17 cellular contexts compared by ENCODE assay signal in the genomic region with DNA sequence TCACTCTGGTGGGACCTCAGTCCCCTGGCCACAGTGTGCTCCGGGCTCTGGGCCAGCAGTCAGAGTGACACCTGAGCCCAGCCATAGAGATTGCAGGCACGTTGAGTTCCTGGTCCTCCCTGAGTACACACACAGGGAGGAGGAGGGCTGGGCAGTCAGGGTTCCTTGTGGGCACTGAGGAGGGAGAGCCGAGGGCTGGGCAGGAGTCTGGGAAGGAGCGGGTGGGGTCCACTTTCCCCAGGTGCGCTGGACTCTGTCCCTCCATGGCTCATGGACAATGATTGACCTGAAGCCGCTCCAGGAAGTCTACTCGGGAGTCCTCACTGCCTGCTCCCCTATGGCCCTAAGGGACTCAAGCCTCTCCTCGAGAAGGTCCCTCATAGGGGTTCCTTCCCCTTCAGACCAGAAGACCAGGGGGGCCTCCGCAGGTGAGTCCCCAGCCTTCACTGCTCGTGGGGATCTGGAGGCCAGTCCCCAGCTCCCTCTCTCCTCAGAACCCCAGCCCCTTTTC. TPM values are rescaled to one million over a fixed set of nuclear protein-coding genes. Genes with fewer than 3 reads are reported as not detected.
DNase-seq lines count a peak whose midpoint lies in the region; ATAC-seq, FAIRE-seq and TF ChIP-seq lines count a peak whose summit lies in the region.
"Had no signal": no experiment of that assay in that cellular context is flagged by ENCODE, and none has a peak within 500 bp of the region (broad histone marks: within the 10 kb centered on the region; RNA-seq: fewer than 3 reads in every experiment).

No MANE protein-coding gene starts in this region.

- no peaks in the 10 kb centered on the region for H3K27me3 ChIP-seq in Peyer's patch
- H3K27me3 ChIP-seq in HepG2 (ENCODE audit: control insufficient read depth in 1 of 2, insufficient read depth in 2 of 2, low read length in 2 of 2) = no peaks in the 10 kb centered on the region
- no peaks in the 10 kb centered on the region for H3K27me3 ChIP-seq in stomach

- H3K9ac ChIP-seq in HepG2 (ENCODE audit: insufficient read depth, low read depth, low read length) = peak overlapping the region; percentile 65
- H3K9ac ChIP-seq: GM23248 had no signal

- ATAC-seq in HepG2 = peak; percentile 93
- no peak for ATAC-seq in GM21737 (IDR thresholded peaks at IDR 0.05; ENCODE audit: unreplicated experiment)

- POLR2A ChIA-PET in HepG2 (lab: Yijun Ruan, JAX) = interaction anchor here (1.1 to 7.2 kb wide), 2 partner anchors 10 to 13 kb away, joined by 3 to 103 read pairs; a partner anchor contains a TSS

- BruUV-seq in HepG2 (replicated peaks; lab: Mats Ljungman, UMichigan) = no TSS peak

- DNase-seq in NCI-H510A treated with DMSO at 0.1 percent for 48 hours (lab: John Stamatoyannopoulos, UW) = peak; percentile 24
- no peak for DNase-seq in NCI-H510A (lab: John Stamatoyannopoulos, UW)
- DNase-seq in Peyer's patch = peak in 2 of 3 donors; percentile 90 to 92
- DNase-seq in HepG2 (ENCODE audit: low spot score) = peak; percentile 77
- peak; percentile 93 for DNase-seq in stomach
- DNase-seq in medulla oblongata (ENCODE audit: extremely low spot score) = no peak
- no peak for DNase-seq in amniotic stem cell (lab: John Stamatoyannopoulos, UW)
- DNase-seq: ACHN; activated CD4-positive, alpha-beta T cell treated with anti-CD3 and anti-CD28 coated beads, Interleukin-2, amount 50 U/mL, for 1 hour; activated gamma-delta T cell treated with Interleukin-2 at 50 U/mL for 16 hours; cerebellar nuclear complex; GM23248; NCI-H1436 treated with DMSO at 0.1 percent for 48 hours; trophoblast cell had no signal

- 0% methylated on average over 4 of the region's 10 CpGs for WGBS in HepG2 (ENCODE audit: low lambda C conversion rate)
- 28 to 48% (median 31%) methylated on average over 6 to 10 of the region's 10 CpGs for WGBS in stomach, 5 donors

- H4K20me1 ChIP-seq in HepG2 (ENCODE audit: insufficient read depth, low read length) = no peaks in the 10 kb centered on the region

- FAIRE-seq in HepG2 (lab: Jason Lieb, UNC) = peak; percentile 90
- FAIRE-seq: GM12892 had no signal

- TF ChIP-seq POLR2A in Peyer's patch (IDR thresholded peaks at IDR 0.05) (peak; percentile 93 to 96), HepG2 (IDR thresholded peaks at IDR 0.05; ENCODE audit: insufficient read depth in 1 of 2, low read depth in 2 of 2, low read length in 2 of 2) (peak in 1 of 2 experiments; percentile 53; a peak in 2 of 4 replicates), stomach (IDR thresholded peaks at IDR 0.05) (peak in 2 of 4 donors; percentile 28 to 84)

- H3K79me2 ChIP-seq in HepG2 (ENCODE audit: insufficient read depth, low read length) = no peaks in the 10 kb centered on the region

- peak overlapping the region in 3 of 4 donors; percentile 41 to 66 (median 58) for H3K4me3 ChIP-seq in Peyer's patch
- H3K4me3 ChIP-seq in HepG2 (replicated peaks in 1 of 3; ENCODE audit: insufficient read depth in 1 of 3, low read depth in 2 of 3, low read length in 3 of 3) = peak overlapping the region; percentile 42 to 72 (median 46)
- peak overlapping the region; percentile 36 to 59 (median 47) for H3K4me3 ChIP-seq in stomach
- H3K4me3 ChIP-seq: GM23248 had no signal

- intact Hi-C loops in HepG2 (cut with micrococcal nuclease; ENCODE audit: unreplicated experiment) = loop anchor here (1.0 kb wide), 1 partner anchor 12 kb away; no protein-coding TSS in a partner anchor
- intact Hi-C loops in stomach (cut with DNase I; ENCODE audit: low total_unique reads) = no loop called here

- H3K9me3 ChIP-seq in Peyer's patch = no peaks in the 10 kb centered on the region
- no peaks in the 10 kb centered on the region for H3K9me3 ChIP-seq in HepG2 (ENCODE audit: low read length)
- no peaks in the 10 kb centered on the region for H3K9me3 ChIP-seq in stomach

- no peak for TF ChIP-seq EP300 in HepG2 (IDR thresholded peaks at IDR 0.05; ENCODE audit: low read depth in 2 of 2, low read length in 2 of 2)
- no peak for TF ChIP-seq EP300 in HepG2 (CRISPR knock-in tag; IDR thresholded peaks at IDR 0.05; ENCODE audit: borderline replicate concordance)
- no peak for TF ChIP-seq EP300 in stomach (IDR thresholded peaks at IDR 0.05)

- in situ Hi-C loops in HepG2 (cut with HindIII; ENCODE audit: extremely low pct_ligation_motif_present, low pct_unique_long_range_greater_than_20kb) = no loop called here

- H3K27ac ChIP-seq in Peyer's patch (peak overlapping the region in 3 of 4 donors; percentile 91 to 95 (median 95)), HepG2 (ENCODE audit: extremely low read length, insufficient read depth, low read length) (no peak overlapping the region), stomach (peak overlapping the region; percentile 85 to 95 (median 92))
- H3K27ac ChIP-seq: GM23248 had no signal

- H2AFZ ChIP-seq in HepG2 (ENCODE audit: low read length) = peak overlapping the region; percentile 8
- H2AFZ ChIP-seq: GM23248 had no signal

- CTCF ChIA-PET in HepG2 (lab: Yijun Ruan, JAX; ENCODE audit: low intra/inter-chr PET ratio, low total read pairs) = no interaction called here

- TF ChIP-seq CTCF in Peyer's patch (IDR thresholded peaks at IDR 0.05) (no peak), HepG2 (CRISPR knock-in tag; IDR thresholded peaks at IDR 0.05) (peak; percentile 30; the same call in 1 of the 2 replicates), stomach (IDR thresholded peaks at IDR 0.05) (no peak)

- peaks cover 0 to 64% (median 0%) of the 10 kb centered on the region in 3 donors for H3K36me3 ChIP-seq in Peyer's patch
- H3K36me3 ChIP-seq in HepG2 (replicated peaks in 1 of 2; ENCODE audit: control insufficient read depth in 1 of 2, insufficient read depth in 2 of 2, low read length in 2 of 2) = peaks cover 16 to 29% of the 10 kb centered on the region in 2 experiments
- peaks cover 31 to 61% (median 38%) of the 10 kb centered on the region in 4 donors for H3K36me3 ChIP-seq in stomach

- peaks cover 0 to 33% (median 0%) of the 10 kb centered on the region in 4 donors for H3K4me1 ChIP-seq in Peyer's patch
- H3K4me1 ChIP-seq in HepG2 (ENCODE audit: insufficient read depth, low read length) = peaks cover 41% of the 10 kb centered on the region
- peaks cover 17 to 44% (median 28%) of the 10 kb centered on the region in 4 donors for H3K4me1 ChIP-seq in stomach

- TF ChIP-seq RAD21 in HepG2 (CRISPR knock-in tag; IDR thresholded peaks at IDR 0.05) = 0 out of 2 replicates have a peak, but pooled peaks have one; percentile 17

- H3K4me2 ChIP-seq in HepG2 (ENCODE audit: low read depth, low read length) = peak overlapping the region; percentile 92

RNA-seq across cellular contexts. Expression of a gene that starts 1.1 kb away (rescaled TPM):
- total RNA-seq in Peyer's patch (100 to 1,000 TPM in 3 of 4 donors, 10 to 100 TPM in 1; 64.4 to 508 (median 436) TPM), HepG2 (2016; rRNA removed; fragmentation: Illumina TruSeq; extraction: Trizol) (5.6 and 5.9 TPM in 2 replicates), stomach (100 to 1,000 TPM in 4 of 5 donors, 10 to 100 TPM in 1; 74.2 to 201 (median 175) TPM)
- total RNA-seq in HepG2 (2016; cell fraction: cytosol; rRNA removed; fragmentation: Illumina TruSeq; extraction: Trizol; ENCODE audit: low read depth) = 3.4 and 6.6 TPM in 2 replicates
- 4.8 and 8.3 TPM in 2 replicates for total RNA-seq in HepG2 (2016; cell fraction: insoluble cytoplasmic fraction; rRNA removed; fragmentation: Illumina TruSeq; extraction: Trizol)
- 6.1 and 6.6 TPM in 2 replicates for total RNA-seq in HepG2 (2016; cell fraction: membrane; rRNA removed; fragmentation: Illumina TruSeq; extraction: Trizol)
- 4.4 TPM in 2 replicates for total RNA-seq in HepG2 (2016; cell fraction: nucleus; rRNA removed; fragmentation: Illumina TruSeq; extraction: Trizol)
- polyA plus RNA-seq in HepG2 (2011; rRNA removed) (3.5 and 3.6 TPM in 2 replicates), stomach (100 to 1,000 TPM in 1 of 3 donors, 10 to 100 TPM in 2; 35.4 to 111 (median 47.9) TPM)
- 3.2 and 3.7 TPM in 2 replicates for polyA plus RNA-seq in HepG2 (2011; cell fraction: cytosol; rRNA removed)
- polyA plus RNA-seq in HepG2 (2011; cell fraction: nucleus; rRNA removed) = 2.9 and 3.6 TPM in 2 replicates
- polyA plus RNA-seq in HepG2 (2012) = 1.8 and 3.2 TPM in 2 replicates
- 3.9 and 4.5 TPM in 2 replicates for polyA plus RNA-seq in HepG2 (2016; cell fraction: cytosol; fragmentation: Illumina TruSeq; extraction: Trizol; ENCODE audit: low read depth)
- polyA plus RNA-seq in HepG2 (2016; cell fraction: insoluble cytoplasmic fraction; fragmentation: Illumina TruSeq; extraction: Trizol; ENCODE audit: low read depth) = 5.7 and 6.7 TPM in 2 replicates
- 5.8 and 6.2 TPM in 2 replicates for polyA plus RNA-seq in HepG2 (2016; cell fraction: membrane; fragmentation: Illumina TruSeq; extraction: Trizol; ENCODE audit: low read depth)
- polyA plus RNA-seq in HepG2 (2016; cell fraction: nucleus; fragmentation: Illumina TruSeq; extraction: Trizol; ENCODE audit: insufficient read depth, low read depth) = 10.4 and 12.4 TPM in 2 replicates
- polyA minus RNA-seq in HepG2 (2011; rRNA and poly(A)+ RNA removed; ENCODE audit: low replicate concordance) = 4.9 TPM in 1 of 2 replicates, not detected in the other
- polyA minus RNA-seq in HepG2 (2011; cell fraction: cytosol; rRNA and poly(A)+ RNA removed) = 0.97 and 0.99 TPM in 2 replicates
- 1.6 and 2.2 TPM in 2 replicates for polyA minus RNA-seq in HepG2 (2011; cell fraction: nucleus; rRNA and poly(A)+ RNA removed)
- total RNA-seq: GM23248; T-helper 1 cell treated with Interleukin-12 subunit alpha and Interleukin-12 subunit beta and Interleukin-4 antibody, amounts not matched to agents 30 ng/mL and 1 ng/mL, for 36 hours had no signal
- polyA plus RNA-seq: GM23248 had no signal

RNA-seq across cellular contexts. Expression of a gene that starts 15.1 kb away (rescaled TPM):
- total RNA-seq in Peyer's patch (100 to 1,000 TPM in 1 of 4 donors, 10 to 100 TPM in 3; 11.6 to 100 (median 81.8) TPM), HepG2 (2016; rRNA removed; fragmentation: Illumina TruSeq; extraction: Trizol) (139 and 297 TPM in 2 replicates), stomach (10 to 100 TPM; 11.3 to 60.7 (median 25.0) TPM)
- total RNA-seq in HepG2 (2016; cell fraction: cytosol; rRNA removed; fragmentation: Illumina TruSeq; extraction: Trizol; ENCODE audit: low read depth) = 49.1 and 49.3 TPM in 2 replicates
- total RNA-seq in HepG2 (2016; cell fraction: insoluble cytoplasmic fraction; rRNA removed; fragmentation: Illumina TruSeq; extraction: Trizol) = 132 and 314 TPM in 2 replicates
- 93.8 and 98.2 TPM in 2 replicates for total RNA-seq in HepG2 (2016; cell fraction: membrane; rRNA removed; fragmentation: Illumina TruSeq; extraction: Trizol)
- 237 and 274 TPM in 2 replicates for total RNA-seq in HepG2 (2016; cell fraction: nucleus; rRNA removed; fragmentation: Illumina TruSeq; extraction: Trizol)
- polyA plus RNA-seq in HepG2 (2011; rRNA removed) (202 and 215 TPM in 2 replicates), stomach (10 to 100 TPM; 16.3 to 29.0 (median 22.2) TPM)
- polyA plus RNA-seq in HepG2 (2011; cell fraction: cytosol; rRNA removed) = 195 and 257 TPM in 2 replicates
- polyA plus RNA-seq in HepG2 (2011; cell fraction: nucleus; rRNA removed) = 110 and 111 TPM in 2 replicates
- 88.7 and 96.9 TPM in 2 replicates for polyA plus RNA-seq in HepG2 (2012)
- polyA plus RNA-seq in HepG2 (2016; cell fraction: cytosol; fragmentation: Illumina TruSeq; extraction: Trizol; ENCODE audit: low read depth) = 46.5 and 46.6 TPM in 2 replicates
- 114 and 120 TPM in 2 replicates for polyA plus RNA-seq in HepG2 (2016; cell fraction: insoluble cytoplasmic fraction; fragmentation: Illumina TruSeq; extraction: Trizol; ENCODE audit: low read depth)
- 67.2 and 70.7 TPM in 2 replicates for polyA plus RNA-seq in HepG2 (2016; cell fraction: membrane; fragmentation: Illumina TruSeq; extraction: Trizol; ENCODE audit: low read depth)
- 367 and 386 TPM in 2 replicates for polyA plus RNA-seq in HepG2 (2016; cell fraction: nucleus; fragmentation: Illumina TruSeq; extraction: Trizol; ENCODE audit: insufficient read depth, low read depth)
- polyA minus RNA-seq in HepG2 (2011; rRNA and poly(A)+ RNA removed; ENCODE audit: low replicate concordance) = 35.2 and 243 TPM in 2 replicates
- 76.7 and 85.5 TPM in 2 replicates for polyA minus RNA-seq in HepG2 (2011; cell fraction: cytosol; rRNA and poly(A)+ RNA removed)
- polyA minus RNA-seq in HepG2 (2011; cell fraction: nucleus; rRNA and poly(A)+ RNA removed) = 40.9 and 43.8 TPM in 2 replicates

RNA-seq across cellular contexts. Expression of a gene that starts 19.8 kb away (rescaled TPM):
- 10 to 100 TPM; 25.0 to 75.1 (median 50.6) TPM for total RNA-seq in Peyer's patch
- total RNA-seq in HepG2 (2016; rRNA removed; fragmentation: Illumina TruSeq; extraction: Trizol) = 43.5 and 69.2 TPM in 2 replicates
- 14.1 and 15.2 TPM in 2 replicates for total RNA-seq in HepG2 (2016; cell fraction: cytosol; rRNA removed; fragmentation: Illumina TruSeq; extraction: Trizol; ENCODE audit: low read depth)
- 34.4 and 70.7 TPM in 2 replicates for total RNA-seq in HepG2 (2016; cell fraction: insoluble cytoplasmic fraction; rRNA removed; fragmentation: Illumina TruSeq; extraction: Trizol)
- 29.3 and 33.1 TPM in 2 replicates for total RNA-seq in HepG2 (2016; cell fraction: membrane; rRNA removed; fragmentation: Illumina TruSeq; extraction: Trizol)
- 46.1 and 48.0 TPM in 2 replicates for total RNA-seq in HepG2 (2016; cell fraction: nucleus; rRNA removed; fragmentation: Illumina TruSeq; extraction: Trizol)
- 51.2 and 55.2 TPM in 2 replicates for polyA plus RNA-seq in HepG2 (2011; rRNA removed)
- 29.3 and 36.1 TPM in 2 replicates for polyA plus RNA-seq in HepG2 (2011; cell fraction: cytosol; rRNA removed)
- 180 and 272 TPM in 2 replicates for polyA plus RNA-seq in HepG2 (2011; cell fraction: nucleus; rRNA removed)
- 37.6 and 43.1 TPM in 2 replicates for polyA plus RNA-seq in HepG2 (2012)
- polyA plus RNA-seq in HepG2 (2016; cell fraction: cytosol; fragmentation: Illumina TruSeq; extraction: Trizol; ENCODE audit: low read depth) = 8.3 and 9.2 TPM in 2 replicates
- polyA plus RNA-seq in HepG2 (2016; cell fraction: insoluble cytoplasmic fraction; fragmentation: Illumina TruSeq; extraction: Trizol; ENCODE audit: low read depth) = 36.0 and 58.3 TPM in 2 replicates
- polyA plus RNA-seq in HepG2 (2016; cell fraction: membrane; fragmentation: Illumina TruSeq; extraction: Trizol; ENCODE audit: low read depth) = 16.5 and 18.3 TPM in 2 replicates
- polyA plus RNA-seq in HepG2 (2016; cell fraction: nucleus; fragmentation: Illumina TruSeq; extraction: Trizol; ENCODE audit: insufficient read depth, low read depth) = 122 and 136 TPM in 2 replicates
- polyA minus RNA-seq in HepG2 (2011; rRNA and poly(A)+ RNA removed; ENCODE audit: low replicate concordance) = 74.1 and 111 TPM in 2 replicates
- polyA minus RNA-seq in HepG2 (2011; cell fraction: cytosol; rRNA and poly(A)+ RNA removed) = 26.2 and 33.8 TPM in 2 replicates
- polyA minus RNA-seq in HepG2 (2011; cell fraction: nucleus; rRNA and poly(A)+ RNA removed) = 24.3 and 26.9 TPM in 2 replicates
- total RNA-seq in stomach = 10 to 100 TPM; 12.1 to 58.0 (median 31.7) TPM
- 10 to 100 TPM; 27.3 to 43.2 (median 35.4) TPM for polyA plus RNA-seq in stomach

RNA-seq across cellular contexts. Expression of a gene that starts 24.2 kb away (rescaled TPM):
- 1 to 10 TPM in 3 of 4 donors, not detected in 1; 1.0 to 5.0 (median 1.9) TPM for total RNA-seq in Peyer's patch
- 6.0 and 6.8 TPM in 2 replicates for total RNA-seq in HepG2 (2016; rRNA removed; fragmentation: Illumina TruSeq; extraction: Trizol)
- total RNA-seq in HepG2 (2016; cell fraction: cytosol; rRNA removed; fragmentation: Illumina TruSeq; extraction: Trizol; ENCODE audit: low read depth) = 1.6 and 1.7 TPM in 2 replicates
- 6.0 and 7.4 TPM in 2 replicates for total RNA-seq in HepG2 (2016; cell fraction: insoluble cytoplasmic fraction; rRNA removed; fragmentation: Illumina TruSeq; extraction: Trizol)
- total RNA-seq in HepG2 (2016; cell fraction: membrane; rRNA removed; fragmentation: Illumina TruSeq; extraction: Trizol) = 5.7 and 5.8 TPM in 2 replicates
- 3.1 and 3.9 TPM in 2 replicates for total RNA-seq in HepG2 (2016; cell fraction: nucleus; rRNA removed; fragmentation: Illumina TruSeq; extraction: Trizol)
- 4.8 and 7.3 TPM in 2 replicates for polyA plus RNA-seq in HepG2 (2011; rRNA removed)
- polyA plus RNA-seq in HepG2 (2011; cell fraction: cytosol; rRNA removed) = 3.7 and 5.8 TPM in 2 replicates
- 6.9 and 7.3 TPM in 2 replicates for polyA plus RNA-seq in HepG2 (2011; cell fraction: nucleus; rRNA removed)
- 8.0 and 9.2 TPM in 2 replicates for polyA plus RNA-seq in HepG2 (2012)
- polyA plus RNA-seq in HepG2 (2016; cell fraction: cytosol; fragmentation: Illumina TruSeq; extraction: Trizol; ENCODE audit: low read depth) = 2.7 and 3.0 TPM in 2 replicates
- 14.0 and 15.9 TPM in 2 replicates for polyA plus RNA-seq in HepG2 (2016; cell fraction: insoluble cytoplasmic fraction; fragmentation: Illumina TruSeq; extraction: Trizol; ENCODE audit: low read depth)
- polyA plus RNA-seq in HepG2 (2016; cell fraction: membrane; fragmentation: Illumina TruSeq; extraction: Trizol; ENCODE audit: low read depth) = 6.6 and 9.0 TPM in 2 replicates
- polyA plus RNA-seq in HepG2 (2016; cell fraction: nucleus; fragmentation: Illumina TruSeq; extraction: Trizol; ENCODE audit: insufficient read depth, low read depth) = 10.6 and 12.2 TPM in 2 replicates
- polyA minus RNA-seq in HepG2 (2011; rRNA and poly(A)+ RNA removed; ENCODE audit: low replicate concordance) = 12.3 and 22.9 TPM in 2 replicates
- polyA minus RNA-seq in HepG2 (2011; cell fraction: cytosol; rRNA and poly(A)+ RNA removed) = 6.7 and 6.9 TPM in 2 replicates
- 3.7 and 4.5 TPM in 2 replicates for polyA minus RNA-seq in HepG2 (2011; cell fraction: nucleus; rRNA and poly(A)+ RNA removed)
- 1 to 10 TPM in 3 of 5 donors, under 1 TPM in 2; 0.43 to 6.4 (median 1.3) TPM for total RNA-seq in stomach
- 1 to 10 TPM; 1.8 to 3.4 (median 2.2) TPM for polyA plus RNA-seq in stomach
- polyA plus RNA-seq: GM23248 had no signal

RNA-seq across cellular contexts. Expression of a gene that starts 49.8 kb away (rescaled TPM):
- total RNA-seq in Peyer's patch (10 to 100 TPM; 15.3 to 63.2 (median 38.4) TPM), HepG2 (2016; rRNA removed; fragmentation: Illumina TruSeq; extraction: Trizol) (70.9 and 165 TPM in 2 replicates), stomach (10 to 100 TPM in 1 of 5 donors, 1 to 10 TPM in 3, not detected in 1; 1.7 to 24.6 (median 4.0) TPM)
- 13.2 and 15.8 TPM in 2 replicates for total RNA-seq in HepG2 (2016; cell fraction: cytosol; rRNA removed; fragmentation: Illumina TruSeq; extraction: Trizol; ENCODE audit: low read depth)
- 59.3 and 162 TPM in 2 replicates for total RNA-seq in HepG2 (2016; cell fraction: insoluble cytoplasmic fraction; rRNA removed; fragmentation: Illumina TruSeq; extraction: Trizol)
- total RNA-seq in HepG2 (2016; cell fraction: membrane; rRNA removed; fragmentation: Illumina TruSeq; extraction: Trizol) = 25.4 and 27.2 TPM in 2 replicates
- 122 and 155 TPM in 2 replicates for total RNA-seq in HepG2 (2016; cell fraction: nucleus; rRNA removed; fragmentation: Illumina TruSeq; extraction: Trizol)
- polyA plus RNA-seq in HepG2 (2011; rRNA removed) (307 and 450 TPM in 2 replicates), stomach (1 to 10 TPM; 3.3 to 6.3 (median 4.9) TPM)
- 311 and 377 TPM in 2 replicates for polyA plus RNA-seq in HepG2 (2011; cell fraction: cytosol; rRNA removed)
- polyA plus RNA-seq in HepG2 (2011; cell fraction: nucleus; rRNA removed) = 302 and 372 TPM in 2 replicates
- polyA plus RNA-seq in HepG2 (2012) = 396 and 449 TPM in 2 replicates
- polyA plus RNA-seq in HepG2 (2016; cell fraction: cytosol; fragmentation: Illumina TruSeq; extraction: Trizol; ENCODE audit: low read depth) = 15.6 and 16.1 TPM in 2 replicates
- polyA plus RNA-seq in HepG2 (2016; cell fraction: insoluble cytoplasmic fraction; fragmentation: Illumina TruSeq; extraction: Trizol; ENCODE audit: low read depth) = 54.0 and 67.9 TPM in 2 replicates
- polyA plus RNA-seq in HepG2 (2016; cell fraction: membrane; fragmentation: Illumina TruSeq; extraction: Trizol; ENCODE audit: low read depth) = 22.0 and 23.6 TPM in 2 replicates
- 194 and 212 TPM in 2 replicates for polyA plus RNA-seq in HepG2 (2016; cell fraction: nucleus; fragmentation: Illumina TruSeq; extraction: Trizol; ENCODE audit: insufficient read depth, low read depth)
- 0.58 and 518 TPM in 2 replicates for polyA minus RNA-seq in HepG2 (2011; rRNA and poly(A)+ RNA removed; ENCODE audit: low replicate concordance)
- polyA minus RNA-seq in HepG2 (2011; cell fraction: cytosol; rRNA and poly(A)+ RNA removed) = 120 and 232 TPM in 2 replicates
- polyA minus RNA-seq in HepG2 (2011; cell fraction: nucleus; rRNA and poly(A)+ RNA removed) = 89.4 and 148 TPM in 2 replicates

Comparison
In these comparisons a context has a peak if more than half of its experiments do, and no peak if none do; other contexts are left out.
1. DNase-seq: peak in NCI-H510A treated with DMSO at 0.1 percent for 48 hours (single experiment), Peyer's patch (2 of 3), HepG2 (single experiment) and stomach (single experiment); none in NCI-H510A (single experiment), medulla oblongata (single experiment) and amniotic stem cell (single experiment).
2. RNA of a gene that starts 1.1 kb away (total RNA-seq): 64.4 to 508 TPM in Peyer's patch and 74.2 to 201 TPM in stomach; 3.4 to 8.3 TPM in HepG2; every median in the first group is over 4 times any median in the second.
3. Peak in every context shown above with its lines, with median percentiles within 50 percentile points of each other: H3K4me3 ChIP-seq.